In genomic region chr4:104129243-104129642, GRCh38 we compare ENCODE assay signal across 25 cellular contexts.
DNase-seq lines count a peak whose midpoint lies in the region; ATAC-seq, FAIRE-seq and TF ChIP-seq lines count a peak whose summit lies in the region.
"Had no signal": no experiment of that assay in that cellular context is flagged by ENCODE, and none has a peak within 500 bp of the region (broad histone marks: within the 10 kb centered on the region; RNA-seq: fewer than 3 reads in every experiment).

No MANE protein-coding gene starts in this region.

- H3K4me3 ChIP-seq in body of pancreas (no peak overlapping the region), pancreas (peak overlapping the region in 1 of 4 donors; percentile 7)
- H3K4me3 ChIP-seq: ovary, SJCRH30, tibial artery had no signal

- no peaks in the 10 kb centered on the region for H3K9me3 ChIP-seq in body of pancreas
- no peaks in the 10 kb centered on the region for H3K9me3 ChIP-seq in pancreas
- H3K9me3 ChIP-seq: ovary, SJCRH30, tibial artery had no signal

- TF ChIP-seq POLR2A in body of pancreas (IDR thresholded peaks at IDR 0.05) = no peak

- no peak for FAIRE-seq in pancreas (lab: Jason Lieb, UNC)
- FAIRE-seq: GM19239 had no signal

- H3K27me3 ChIP-seq in body of pancreas (no peaks in the 10 kb centered on the region), pancreas (no peaks in the 10 kb centered on the region)
- H3K27me3 ChIP-seq: ovary, SJCRH30, tibial artery had no signal

- no peaks in the 10 kb centered on the region for H3K36me3 ChIP-seq in body of pancreas (replicated peaks in 1 of 2; ENCODE audit: insufficient read depth in 1 of 2, low read depth in 2 of 2)
- no peaks in the 10 kb centered on the region for H3K36me3 ChIP-seq in pancreas
- H3K36me3 ChIP-seq: ovary, SJCRH30, tibial artery had no signal

- peak; percentile 24 for ATAC-seq in GM18498 (IDR thresholded peaks at IDR 0.05; ENCODE audit: unreplicated experiment)
- ATAC-seq in HG02759 (IDR thresholded peaks at IDR 0.05; ENCODE audit: unreplicated experiment) = peak; percentile 17
- ATAC-seq in body of pancreas = peak; percentile 44
- peak; percentile 47 to 62 (median 60) for ATAC-seq in pancreas
- ATAC-seq in SK-N-SH treated with all-trans-retinoic acid at 6 μM for 48 hours = no peak
- ATAC-seq: sciatic nerve, WTC11 had no signal

- DNase-seq in body of pancreas = peak in 2 of 4 donors; percentile 16 to 32
- peak in 1 of 6 donors; percentile 26 for DNase-seq in pancreas
- no peak for DNase-seq in retina
- no peak for DNase-seq in G401 (ENCODE audit: low spot score)
- DNase-seq: activated CD4-positive, alpha-beta T cell treated with anti-CD3 and anti-CD28 coated beads, Interleukin-2, amount 10 ng/mL, durations not matched to agents 24 days and 14 days; activated gamma-delta T cell; activated naive CD8-positive, alpha-beta T cell treated with anti-CD3 and anti-CD28 coated beads for 36 hours; activated T-cell treated with anti-CD3 and anti-CD28 coated beads, Interleukin-2, amount 50 U/mL, for 24 hours; anterior cingulate cortex; DMS79; GDM1; H7; NCI-H1048; NCI-H2171; ovary; SJCRH30; stimulated activated CD4-positive, alpha-beta T cell treated with anti-CD3 and anti-CD28 coated beads, Interleukin-12 subunit alpha, Interleukin-12 subunit beta, amount 100 ng/mL, for 4 hours; stimulated activated CD4-positive, alpha-beta T cell treated with anti-CD3 and anti-CD28 coated beads, Interleukin-2, amount 100 ng/mL, for 48 hours; tibial artery had no signal

- TF ChIP-seq CTCF in body of pancreas (IDR thresholded peaks at IDR 0.05) (no peak), pancreas (IDR thresholded peaks at IDR 0.05) (no peak)

- intact Hi-C loops in body of pancreas (cut with DNase I) = no loop called here
- intact Hi-C loops in pancreas (cut with DNase I) = no loop called here

- in situ Hi-C loops in G401 (cut with HindIII; ENCODE audit: low sequenced_read_pairs) = no loop called here

- WGBS in body of pancreas, 2 donors = 38 to 39% methylated on average over 5 of the region's 5 CpGs
- WGBS in pancreas, 2 donors = 38 to 43% methylated on average over 5 of the region's 5 CpGs

- H3K27ac ChIP-seq in body of pancreas (peak overlapping the region in 3 of 4 donors; percentile 70 to 74 (median 71)), pancreas (peak overlapping the region; percentile 22 to 77 (median 50))
- H3K27ac ChIP-seq: ovary, SJCRH30, tibial artery had no signal

- peaks cover 20% of the 10 kb centered on the region for H3K4me1 ChIP-seq in body of pancreas
- peaks cover 12 to 36% (median 25%) of the 10 kb centered on the region in 3 donors for H3K4me1 ChIP-seq in pancreas
- H3K4me1 ChIP-seq: SJCRH30, tibial artery had no signal

TF ChIP-seq in SK-N-SH treated with all-trans-retinoic acid at 6 μM for 48 hours, 23 proteins besides CTCF, POLR2A, EP300 and RAD21:
- no peak for TF ChIP-seq ARNTL (CRISPR knock-in tag; IDR thresholded peaks at IDR 0.05; ENCODE audit: borderline replicate concordance, low read depth)
- no peak for TF ChIP-seq PATZ1 (CRISPR knock-in tag; IDR thresholded peaks at IDR 0.05; ENCODE audit: borderline replicate concordance)
- no peak for TF ChIP-seq BACH2 (CRISPR knock-in tag; IDR thresholded peaks at IDR 0.05; ENCODE audit: borderline replicate concordance)
- no peak for TF ChIP-seq SNAI2 (CRISPR knock-in tag; IDR thresholded peaks at IDR 0.05)
- TF ChIP-seq ZNF565 (CRISPR knock-in tag; conservative IDR thresholded peaks at IDR 0.05; ENCODE audit: low read depth) = no peak
- TF ChIP-seq ISL1 (CRISPR knock-in tag; IDR thresholded peaks at IDR 0.05) = no peak
- no peak for TF ChIP-seq TOX (CRISPR knock-in tag; IDR thresholded peaks at IDR 0.05; ENCODE audit: borderline replicate concordance)
- no peak for TF ChIP-seq ZNF8 (CRISPR knock-in tag; IDR thresholded peaks at IDR 0.05)
TF ChIP-seq in SK-N-SH treated with all-trans-retinoic acid at 6 μM for 48 hours: peak in this region for 0.
